ENCODE assay signal across 34 cellular contexts in the genomic region with DNA sequence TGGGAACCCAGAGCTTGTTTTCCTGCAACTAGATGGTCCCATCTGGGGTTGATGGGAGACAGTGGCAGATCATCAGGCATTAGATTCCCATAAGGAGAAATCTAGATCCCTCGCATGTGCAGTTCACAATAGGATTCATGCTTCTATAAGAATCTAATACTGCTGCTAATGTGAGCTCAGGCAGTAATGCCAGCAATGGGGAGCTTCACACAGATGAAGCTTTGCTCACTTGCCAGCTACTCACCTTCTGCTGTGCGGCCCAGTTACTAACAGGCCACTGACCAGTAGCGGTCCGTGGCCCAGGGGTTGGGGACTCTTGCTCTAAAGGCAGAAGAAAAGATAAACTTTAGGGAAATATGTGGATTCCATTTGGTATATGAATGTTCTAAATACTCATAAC.
"Had no signal": no experiment of that assay in that cellular context is flagged by ENCODE, and none has a peak within 500 bp of the region (broad histone marks: within the 10 kb centered on the region; RNA-seq: fewer than 3 reads in every experiment).

No MANE protein-coding gene starts in this region.

- H3K9me3 ChIP-seq: MG63 had no signal

- H3K4me3 ChIP-seq: MG63 had no signal

- H3K36me3 ChIP-seq: MG63 had no signal

- DNase-seq: Karpas-422, Kasumi-1, MG63, MM.1S, MV-4-11, NCI-H1048, NCI-H1092, NCI-H1092 treated with DMSO at 0.1 percent for 48 hours, NCI-H1105, NCI-H1105 treated with DMSO at 0.1 percent for 48 hours, NCI-H1417, NCI-H1417 treated with DMSO at 0.1 percent for 48 hours, NCI-H1436, NCI-H1436 treated with DMSO at 0.1 percent for 48 hours, NCI-H146, NCI-H1694, NCI-H1694 treated with DMSO at 0.1 percent for 48 hours, NCI-H187, NCI-H187 treated with DMSO at 0.1 percent for 48 hours, NCI-H1930, NCI-H2029, NCI-H2029 treated with DMSO at 0.1 percent for 48 hours, NCI-H2081, NCI-H2081 treated with DMSO at 0.1 percent for 48 hours, NCI-H2107, NCI-H2171, NCI-H2171 treated with DMSO at 0.1 percent for 48 hours, NCI-H2227 treated with DMSO at 0.1 percent for 48 hours, NCI-H226, NCI-H345, NCI-H446, NCI-H446 treated with DMSO at 0.1 percent for 48 hours, NCI-H510A, NCI-H510A treated with DMSO at 0.1 percent for 48 hours had no signal

- H3K27me3 ChIP-seq: MG63 had no signal
